13 cellular contexts compared by ENCODE assay signal in the genomic region with DNA sequence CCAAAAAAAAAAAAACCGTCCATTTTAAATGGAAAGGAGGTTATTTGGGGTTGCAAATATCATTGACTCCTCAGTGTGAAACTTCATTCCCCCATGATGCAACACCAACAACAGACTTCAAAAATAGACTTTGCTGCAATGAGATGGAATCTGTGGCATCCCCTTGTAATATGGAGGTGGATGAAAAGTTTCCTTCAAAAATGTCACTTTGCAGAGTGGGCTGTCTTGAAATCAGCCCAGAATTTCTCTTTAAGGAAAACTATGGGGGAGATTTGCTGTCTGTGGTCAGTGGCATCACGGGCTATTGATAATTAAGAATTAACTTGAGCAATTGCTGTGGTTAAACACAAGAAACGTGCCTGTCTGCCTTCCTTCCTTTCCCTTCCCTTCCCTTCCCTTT. TPM values are rescaled to one million over a fixed set of nuclear protein-coding genes. Genes with fewer than 3 reads are reported as not detected.
DNase-seq lines count a peak whose midpoint lies in the region; ATAC-seq and TF ChIP-seq lines count a peak whose summit lies in the region.
"Had no signal": no experiment of that assay in that cellular context is flagged by ENCODE, and none has a peak within 500 bp of the region (broad histone marks: within the 10 kb centered on the region; RNA-seq: fewer than 3 reads in every experiment).

No MANE protein-coding gene starts in this region.

- peaks cover 7% of the 10 kb centered on the region for H3K9me3 Mint-ChIP-seq in activated T-cell treated with anti-CD3 and anti-CD28 coated beads, Interleukin-2, amount 50 U/mL, for 4 hours
- no peaks in the 10 kb centered on the region for H3K9me3 Mint-ChIP-seq in central memory CD8-positive, alpha-beta T cell
- H3K9me3 Mint-ChIP-seq: mesothelial cell of epicardium had no signal

- peaks cover 75% of the 10 kb centered on the region for H3K4me1 Mint-ChIP-seq in activated T-cell treated with anti-CD3 and anti-CD28 coated beads, Interleukin-2, amount 50 U/mL, for 4 hours (ENCODE audit: low read depth)
- H3K4me1 Mint-ChIP-seq in central memory CD8-positive, alpha-beta T cell = peaks cover 60% of the 10 kb centered on the region
- H3K4me1 Mint-ChIP-seq: mesothelial cell of epicardium had no signal

- no peak for ATAC-seq in activated T-cell treated with anti-CD3 and anti-CD28 coated beads, Interleukin-2, amount 50 U/mL, for 4 hours
- ATAC-seq in central memory CD8-positive, alpha-beta T cell (replicated peaks; ENCODE audit: extremely low read depth, poor library complexity, severe bottlenecking) = no peak
- no peak for ATAC-seq in GM21825 (IDR thresholded peaks at IDR 0.05; ENCODE audit: unreplicated experiment)
- no peak for ATAC-seq in HG03520 (IDR thresholded peaks at IDR 0.05; ENCODE audit: unreplicated experiment)
- ATAC-seq: gastroesophageal sphincter had no signal

- H3K4me3 Mint-ChIP-seq in activated T-cell treated with anti-CD3 and anti-CD28 coated beads, Interleukin-2, amount 50 U/mL, for 4 hours = peak overlapping the region; percentile 77
- peak overlapping the region; percentile 86 for H3K4me3 Mint-ChIP-seq in central memory CD8-positive, alpha-beta T cell
- H3K4me3 Mint-ChIP-seq: mesothelial cell of epicardium had no signal

- H3K9me3 ChIP-seq in OCI-LY1 (ENCODE audit: low read length) (no peaks in the 10 kb centered on the region), skeletal muscle tissue (ENCODE audit: control insufficient read depth in 3 of 3, low read length in 3 of 3) (no peaks in the 10 kb centered on the region)
- H3K9me3 ChIP-seq: breast epithelium, gastroesophageal sphincter had no signal

- H3K36me3 ChIP-seq in OCI-LY1 (ENCODE audit: insufficient read depth, low read length) = peaks cover 36% of the 10 kb centered on the region
- H3K36me3 ChIP-seq in skeletal muscle tissue (ENCODE audit: control insufficient read depth in 3 of 3, insufficient read depth in 3 of 3, low read length in 3 of 3) = peaks cover 2 to 5% (median 4%) of the 10 kb centered on the region in 3 donors
- H3K36me3 ChIP-seq: breast epithelium had no signal

- H3K4me1 ChIP-seq in OCI-LY1 (ENCODE audit: insufficient read depth, low read length, severe bottlenecking) (peaks cover 62% of the 10 kb centered on the region), skeletal muscle tissue (ENCODE audit: control insufficient read depth in 3 of 3, insufficient read depth in 3 of 3, low read length in 3 of 3) (peaks cover 11 to 27% (median 23%) of the 10 kb centered on the region in 3 donors)
- H3K4me1 ChIP-seq: breast epithelium, gastroesophageal sphincter had no signal

- H3K27me3 Mint-ChIP-seq in activated T-cell treated with anti-CD3 and anti-CD28 coated beads, Interleukin-2, amount 50 U/mL, for 4 hours (ENCODE audit: low read depth) = no peaks in the 10 kb centered on the region
- H3K27me3 Mint-ChIP-seq in central memory CD8-positive, alpha-beta T cell = no peaks in the 10 kb centered on the region

- no peaks in the 10 kb centered on the region for H4K20me1 ChIP-seq in OCI-LY1 (ENCODE audit: insufficient read depth, low read length)

- no peaks in the 10 kb centered on the region for H3F3A ChIP-seq in OCI-LY1 (ENCODE audit: insufficient read depth, low read length)

- H2AFZ ChIP-seq in OCI-LY1 (ENCODE audit: low read length) = no peak overlapping the region

- no peaks in the 10 kb centered on the region for H3K27me3 ChIP-seq in OCI-LY1 (ENCODE audit: insufficient read depth, low read length)
- H3K27me3 ChIP-seq in skeletal muscle tissue (ENCODE audit: control insufficient read depth in 3 of 3, insufficient read depth in 3 of 3, low read length in 3 of 3) = no peaks in the 10 kb centered on the region
- H3K27me3 ChIP-seq: breast epithelium, gastroesophageal sphincter had no signal

- H3K27ac ChIP-seq in OCI-LY1 (ENCODE audit: low read depth, low read length, poor library complexity, severe bottlenecking) (peak overlapping the region; percentile 93), skeletal muscle tissue (ENCODE audit: low read depth, low read length) (peak overlapping the region; percentile 58)
- H3K27ac ChIP-seq: breast epithelium, gastroesophageal sphincter had no signal

- peaks cover 25% of the 10 kb centered on the region for H3K79me2 ChIP-seq in OCI-LY1 (ENCODE audit: insufficient read depth, low read length)

- H3K36me3 Mint-ChIP-seq in activated T-cell treated with anti-CD3 and anti-CD28 coated beads, Interleukin-2, amount 50 U/mL, for 4 hours (ENCODE audit: insufficient read depth) = peaks cover 19% of the 10 kb centered on the region
- H3K36me3 Mint-ChIP-seq in central memory CD8-positive, alpha-beta T cell (ENCODE audit: insufficient read depth) = peaks cover 27% of the 10 kb centered on the region

- H3K4me2 ChIP-seq in OCI-LY1 (ENCODE audit: low read length) = peak overlapping the region; percentile 89

- H3K9ac ChIP-seq in OCI-LY1 (ENCODE audit: low read length) (peak overlapping the region; percentile 77), skeletal muscle tissue (ENCODE audit: low read depth in 1 of 3, low read length in 3 of 3) (no peak overlapping the region)

- no peaks in the 10 kb centered on the region for H3K9me2 ChIP-seq in OCI-LY1 (ENCODE audit: low read depth, low read length)

- DNase-seq in activated T-cell treated with anti-CD3 and anti-CD28 coated beads, Interleukin-2, amount 50 U/mL, for 4 hours = no peak
- DNase-seq in activated T-cell treated with anti-CD3 and anti-CD28 coated beads, Interleukin-2, amount 50 U/mL, for 1 hour = no peak
- no peak for DNase-seq in central memory CD8-positive, alpha-beta T cell (ENCODE audit: low spot score in 2 of 2)
- DNase-seq in mucosa of gallbladder (ENCODE audit: low spot score) = no peak
- DNase-seq: NCI-H1092; stimulated activated CD4-positive, alpha-beta T cell treated with anti-CD3 and anti-CD28 coated beads, Interleukin-15, amount 100 ng/mL, for 24 hours had no signal

- no peak for TF ChIP-seq CTCF in OCI-LY1 (IDR thresholded peaks at IDR 0.05; ENCODE audit: low read length)

- H3K4me3 ChIP-seq in OCI-LY1 (ENCODE audit: low read depth, low read length, poor library complexity, severe bottlenecking) (peak overlapping the region; percentile 67), skeletal muscle tissue (ENCODE audit: low read length in 3 of 3) (peak overlapping the region in 1 of 3 donors; percentile 28)
- H3K4me3 ChIP-seq: breast epithelium, gastroesophageal sphincter had no signal

- H3K27ac Mint-ChIP-seq in central memory CD8-positive, alpha-beta T cell (ENCODE audit: low read depth) = peak overlapping the region; percentile 67
- H3K27ac Mint-ChIP-seq: mesothelial cell of epicardium had no signal

RNA-seq across cellular contexts. Expression of a gene that starts 1.5 kb away (rescaled TPM):
- 1 to 10 TPM; 3.3 to 4.0 (median 3.9) TPM for total RNA-seq in activated T-cell treated with anti-CD3 and anti-CD28 coated beads, Interleukin-2, amount 50 U/mL, for 4 hours
- under 0.01 TPM for total RNA-seq in skeletal muscle tissue
- 0.37 TPM for total RNA-seq in mucosa of gallbladder
- total RNA-seq: gastroesophageal sphincter, mesothelial cell of epicardium had no signal

RNA-seq across cellular contexts. Expression of a gene that starts 50.5 kb away (rescaled TPM):
- 10 to 100 TPM; 48.6 to 86.8 (median 65.7) TPM for total RNA-seq in activated T-cell treated with anti-CD3 and anti-CD28 coated beads, Interleukin-2, amount 50 U/mL, for 4 hours
- 4.7 TPM for total RNA-seq in skeletal muscle tissue
- total RNA-seq in mucosa of gallbladder = 11.7 TPM

RNA-seq across cellular contexts. Expression of a gene that starts 56.1 kb away (rescaled TPM):
- total RNA-seq in activated T-cell treated with anti-CD3 and anti-CD28 coated beads, Interleukin-2, amount 50 U/mL, for 4 hours = 10 to 100 TPM; 48.5 to 50.4 (median 49.1) TPM
- total RNA-seq in skeletal muscle tissue (100 TPM), mucosa of gallbladder (65.8 TPM)
